ENCODE assay signal across 2 cellular contexts in the genomic region with DNA sequence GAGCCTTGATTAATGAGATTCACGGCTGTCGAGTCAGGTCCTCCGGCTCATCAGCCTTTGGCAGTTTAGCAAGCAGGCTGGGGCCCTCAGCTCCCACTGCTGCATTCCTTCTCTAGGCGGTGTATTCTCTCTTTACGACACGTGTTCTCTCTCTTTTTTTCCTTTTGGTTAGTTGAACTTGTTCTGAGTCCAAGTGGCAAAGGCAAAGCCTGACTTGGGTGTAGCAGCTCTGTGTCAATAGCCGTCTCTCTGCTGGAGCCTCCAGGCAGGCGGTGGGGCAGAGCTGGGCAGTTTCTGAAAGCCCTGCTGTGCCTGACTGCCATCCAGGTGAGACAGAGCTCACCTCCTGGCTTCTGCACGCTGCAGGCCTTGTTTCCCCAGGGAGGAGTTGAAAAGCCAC.
TF ChIP-seq lines count a peak whose summit lies in the region.

No MANE protein-coding gene starts in this region.

TF ChIP-seq in H1, 55 proteins besides CTCF, POLR2A, EP300 and RAD21:
- TF ChIP-seq, protein P1, sequence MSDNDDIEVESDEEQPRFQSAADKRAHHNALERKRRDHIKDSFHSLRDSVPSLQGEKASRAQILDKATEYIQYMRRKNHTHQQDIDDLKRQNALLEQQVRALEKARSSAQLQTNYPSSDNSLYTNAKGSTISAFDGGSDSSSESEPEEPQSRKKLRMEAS (IDR thresholded peaks at IDR 0.05): 0 out of 2 replicates have a peak, but pooled peaks have one; percentile 31
- TF ChIP-seq FOSL1 (IDR thresholded peaks at IDR 0.05; ENCODE audit: insufficient read depth, low read depth, low read length): no peak
TF ChIP-seq in H1: peak in this region for 1.

TF ChIP-seq in HEK293T, 16 proteins besides CTCF, POLR2A, EP300 and RAD21 (continued from another document):
- TF ChIP-seq FOXM1 (IDR thresholded peaks at IDR 0.05; ENCODE audit: borderline replicate concordance) (no peak), LEF1 (IDR thresholded peaks at IDR 0.05; ENCODE audit: borderline replicate concordance) (no peak), NFRKB (IDR thresholded peaks at IDR 0.05) (no peak), FOXA1 (IDR thresholded peaks at IDR 0.05) (no peak), CTBP1 (IDR thresholded peaks at IDR 0.05; ENCODE audit: borderline replicate concordance) (no peak), ZNF384 (IDR thresholded peaks at IDR 0.05) (no peak), HDGF (IDR thresholded peaks at IDR 0.05; ENCODE audit: borderline replicate concordance) (no peak)
- TF ChIP-seq, protein P2, sequence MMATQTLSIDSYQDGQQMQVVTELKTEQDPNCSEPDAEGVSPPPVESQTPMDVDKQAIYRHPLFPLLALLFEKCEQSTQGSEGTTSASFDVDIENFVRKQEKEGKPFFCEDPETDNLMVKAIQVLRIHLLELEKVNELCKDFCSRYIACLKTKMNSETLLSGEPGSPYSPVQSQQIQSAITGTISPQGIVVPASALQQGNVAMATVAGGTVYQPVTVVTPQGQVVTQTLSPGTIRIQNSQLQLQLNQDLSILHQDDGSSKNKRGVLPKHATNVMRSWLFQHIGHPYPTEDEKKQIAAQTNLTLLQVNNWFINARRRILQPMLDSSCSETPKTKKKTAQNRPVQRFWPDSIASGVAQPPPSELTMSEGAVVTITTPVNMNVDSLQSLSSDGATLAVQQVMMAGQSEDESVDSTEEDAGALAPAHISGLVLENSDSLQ (IDR thresholded peaks at IDR 0.05): no peak
